ENCODE assay signal across 20 cellular contexts in the genomic region with DNA sequence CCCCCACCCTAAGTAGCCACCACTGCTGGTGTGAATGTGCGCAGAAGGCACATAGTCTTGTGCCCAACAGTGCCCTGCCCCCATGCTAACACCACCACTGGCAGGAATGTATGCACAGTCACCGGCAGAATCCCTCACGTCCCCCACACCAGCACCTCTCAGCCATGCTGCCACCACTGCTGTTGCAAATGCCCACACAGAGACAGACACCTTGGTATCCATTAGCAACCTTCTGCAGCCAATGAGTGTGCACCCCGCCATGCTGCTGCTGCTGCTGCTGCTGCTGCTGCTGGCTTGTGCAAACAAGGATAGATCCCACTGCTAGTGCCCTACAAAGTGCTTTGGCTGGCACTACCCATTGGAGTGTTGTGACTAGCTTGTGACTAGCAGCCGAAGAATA.
"Had no signal": no experiment of that assay in that cellular context is flagged by ENCODE, and none has a peak within 500 bp of the region (broad histone marks: within the 10 kb centered on the region; RNA-seq: fewer than 3 reads in every experiment).

No MANE protein-coding gene starts in this region.

- H2AFZ ChIP-seq: parathyroid adenoma had no signal

- H3K4me3 ChIP-seq: breast epithelium, esophagus muscularis mucosa had no signal

- H3K4me3 Mint-ChIP-seq: activated CD4-positive, alpha-beta memory T cell treated with anti-CD3 and anti-CD28 coated beads for 36 hours; activated naive CD8-positive, alpha-beta T cell treated with anti-CD3 and anti-CD28 coated beads for 36 hours; central memory CD8-positive, alpha-beta T cell; natural killer cell treated with Interleukin-12 subunit alpha and Interleukin-12 subunit beta and Interleukin-15 and Interleukin-18, amount 100 ng/mL, for 72 hours had no signal

- H3K9me3 Mint-ChIP-seq: activated CD4-positive, alpha-beta memory T cell treated with anti-CD3 and anti-CD28 coated beads for 36 hours; activated naive CD8-positive, alpha-beta T cell treated with anti-CD3 and anti-CD28 coated beads for 36 hours; natural killer cell treated with Interleukin-12 subunit alpha and Interleukin-12 subunit beta and Interleukin-15 and Interleukin-18, amount 100 ng/mL, for 72 hours had no signal

- H3K9ac ChIP-seq: parathyroid adenoma had no signal

- H3K36me3 Mint-ChIP-seq: activated CD4-positive, alpha-beta memory T cell treated with anti-CD3 and anti-CD28 coated beads for 36 hours; activated naive CD8-positive, alpha-beta T cell treated with anti-CD3 and anti-CD28 coated beads for 36 hours had no signal

- H3K9me3 ChIP-seq: breast epithelium had no signal

- H3K27ac ChIP-seq: breast epithelium, esophagus muscularis mucosa, parathyroid adenoma had no signal

- H3K4me1 ChIP-seq: breast epithelium, esophagus muscularis mucosa, parathyroid adenoma had no signal

- H3K79me2 ChIP-seq: parathyroid adenoma had no signal

- H3K36me3 ChIP-seq: breast epithelium, esophagus muscularis mucosa had no signal

- DNase-seq: activated CD4-positive, alpha-beta memory T cell treated with anti-CD3 and anti-CD28 coated beads for 36 hours; activated CD4-positive, alpha-beta T cell treated with anti-CD3 and anti-CD28 coated beads for 48 hours; activated naive CD4-positive, alpha-beta T cell treated with Interleukin-2 at 50 U/mL for 16 hours; activated naive CD8-positive, alpha-beta T cell treated with anti-CD3 and anti-CD28 coated beads for 36 hours; activated T-cell treated with anti-CD3 and anti-CD28 coated beads, Interleukin-2, amount 50 U/mL, for 48 hours; effector memory CD4-positive, alpha-beta T cell; left ventricle myocardium superior; right cardiac atrium; stimulated activated CD4-positive, alpha-beta T cell treated with anti-CD3 and anti-CD28 coated beads, Interleukin-12 subunit alpha, Interleukin-12 subunit beta, amount 100 ng/mL, for 4 hours; stimulated activated CD4-positive, alpha-beta T cell treated with anti-CD3 and anti-CD28 coated beads, Interleukin-4, amount 100 ng/mL, for 4 hours; stimulated activated naive CD8-positive, alpha-beta T cell treated with anti-CD3 and anti-CD28 coated beads, Interleukin-15, Interleukin-2, amounts not matched to agents 100 U/mL and 50 U/mL, for 24 hours; T1000 had no signal

- FAIRE-seq: colon, frontal cortex, islet of Langerhans had no signal

- H3K4me1 Mint-ChIP-seq: activated naive CD8-positive, alpha-beta T cell treated with anti-CD3 and anti-CD28 coated beads for 36 hours; central memory CD8-positive, alpha-beta T cell had no signal

- H3K27me3 ChIP-seq: breast epithelium, esophagus muscularis mucosa had no signal

- H3K27ac Mint-ChIP-seq: activated CD4-positive, alpha-beta memory T cell treated with anti-CD3 and anti-CD28 coated beads for 36 hours; activated naive CD8-positive, alpha-beta T cell treated with anti-CD3 and anti-CD28 coated beads for 36 hours; natural killer cell treated with Interleukin-12 subunit alpha and Interleukin-12 subunit beta and Interleukin-15 and Interleukin-18, amount 100 ng/mL, for 72 hours had no signal
